In genomic region chr7:143256325-143256724, GRCh38 we compare ENCODE assay signal across 7 cellular contexts.
DNase-seq lines count a peak whose midpoint lies in the region; ATAC-seq, FAIRE-seq and TF ChIP-seq lines count a peak whose summit lies in the region.
"Had no signal": no experiment of that assay in that cellular context is flagged by ENCODE, and none has a peak within 500 bp of the region (broad histone marks: within the 10 kb centered on the region; RNA-seq: fewer than 3 reads in every experiment).

No MANE protein-coding gene starts in this region.

- H3K4me3 ChIP-seq in fibroblast of mammary gland (ENCODE audit: control insufficient read depth, low read depth, low read length): no peak overlapping the region
- H3K4me3 ChIP-seq: lung had no signal

- DNase-seq in fibroblast of mammary gland (ENCODE audit: low read depth) (no peak), RCC 7860 (ENCODE audit: low spot score) (no peak), NCI-H748 (lab: John Stamatoyannopoulos, UW; ENCODE audit: unreplicated experiment) (no peak)
- DNase-seq: effector memory CD4-positive, alpha-beta T cell; GOT3 had no signal

- peak; percentile 14 for TF ChIP-seq CTCF in fibroblast of mammary gland (conservative IDR thresholded peaks at IDR 0.05; ENCODE audit: control insufficient read depth, insufficient read depth, low read depth, low read length)

- no peak for FAIRE-seq in RCC 7860 (lab: Jason Lieb, UNC)

- peak; percentile 20 for ATAC-seq in HG03159 (IDR thresholded peaks at IDR 0.05; ENCODE audit: unreplicated experiment)
